Comparison of ENCODE assay signal across 16 cellular contexts in the genomic region with DNA sequence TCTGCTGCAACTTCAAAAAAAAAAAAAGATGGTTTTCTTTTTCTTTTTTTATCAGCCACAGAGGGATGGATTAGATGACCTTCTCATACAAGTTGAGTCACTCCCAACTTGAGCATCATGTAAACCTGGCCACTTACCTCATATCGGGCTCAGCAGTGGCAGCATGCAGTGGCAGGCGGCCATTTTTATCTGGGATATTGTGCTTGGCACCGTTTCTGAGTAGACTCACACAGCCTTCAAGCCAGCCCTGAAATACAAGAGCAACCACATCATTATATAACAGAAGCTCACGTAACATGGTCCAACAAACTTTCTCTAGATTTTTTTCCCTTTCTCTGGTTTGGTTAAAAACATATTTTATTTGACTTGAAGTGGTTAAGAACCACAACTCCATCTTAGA.
DNase-seq lines count a peak whose midpoint lies in the region; ATAC-seq and TF ChIP-seq lines count a peak whose summit lies in the region.
"Had no signal": no experiment of that assay in that cellular context is flagged by ENCODE, and none has a peak within 500 bp of the region (broad histone marks: within the 10 kb centered on the region; RNA-seq: fewer than 3 reads in every experiment).

No MANE protein-coding gene starts in this region.

- H2BK5ac ChIP-seq in IMR-90 (ENCODE audit: low read depth, low read length, poor library complexity, severe bottlenecking) = no peak overlapping the region

- H3K18ac ChIP-seq in IMR-90 (ENCODE audit: low read depth, low read length) = peak overlapping the region; percentile 71

- H3K79me1 ChIP-seq in IMR-90 (ENCODE audit: low read depth in 1 of 2, low read length in 2 of 2) = no peaks in the 10 kb centered on the region; a peak in 2 of 4 replicates

- peak overlapping the region; percentile 66; the same call in 2 of the 3 replicates for H2BK15ac ChIP-seq in IMR-90 (ENCODE audit: low read depth, low read length)

- DNase-seq in IMR-90 (peak; percentile 87), choroid plexus epithelial cell (ENCODE audit: low read depth) (peak; percentile 54), right cardiac atrium (peak; percentile 59 to 84 (median 74)), Ammon's horn (ENCODE audit: low spot score) (no peak), cerebellar nuclear complex (lab: John Stamatoyannopoulos, UW) (no peak), lower lobe of right lung (no peak)
- DNase-seq: activated CD4-positive, alpha-beta T cell treated with anti-CD3 and anti-CD28 coated beads for 1 hour; activated CD8-positive, alpha-beta memory T cell treated with anti-CD3 and anti-CD28 coated beads, Interleukin-2, amount 10 ng/mL, durations not matched to agents 7 days and 5 days; COR-L47; islet precursor cell; midbrain; NCI-H526 treated with DMSO at 0.1 percent for 48 hours had no signal

- in situ Hi-C loops in IMR-90 (cut with MboI; ENCODE audit: low sequenced_read_pairs) = no loop called here

- intact Hi-C loops in IMR-90 (cut with micrococcal nuclease) = no loop called here
- intact Hi-C loops in right cardiac atrium (cut with DNase I) = loop anchor here in 1 of 4 donors (10.0 kb wide), 1 partner anchor 176 kb away; the partner anchor contains the start of gene IL6ST
- intact Hi-C loops in lower lobe of right lung (cut with DNase I) = no loop called here

- H3K79me2 ChIP-seq in ACC112 (ENCODE audit: control insufficient read depth, insufficient read depth, low read length, unreplicated experiment) = no peaks in the 10 kb centered on the region

- peak overlapping the region; percentile 88 for H2AK5ac ChIP-seq in IMR-90 (ENCODE audit: low read depth, low read length)

- TF ChIP-seq RAD21 in IMR-90 (IDR thresholded peaks at IDR 0.05; ENCODE audit: low read length) = no peak

- H3K4me1 ChIP-seq in ACC112 (ENCODE audit: control insufficient read depth, insufficient read depth, low read length, unreplicated experiment) (peaks cover 56% of the 10 kb centered on the region), IMR-90 (ENCODE audit: control insufficient read depth, insufficient read depth, low read length) (peaks cover 24% of the 10 kb centered on the region), right cardiac atrium (ENCODE audit: control insufficient read depth, insufficient read depth, low read length) (peaks cover 11% of the 10 kb centered on the region), lower lobe of right lung (peaks cover 32% of the 10 kb centered on the region)

- H3K27me3 ChIP-seq in ACC112 (ENCODE audit: insufficient read depth, low read length) = no peaks in the 10 kb centered on the region
- H3K27me3 ChIP-seq in IMR-90 (ENCODE audit: control insufficient read depth, insufficient read depth, low read length) = no peaks in the 10 kb centered on the region
- H3K27me3 ChIP-seq in right cardiac atrium (ENCODE audit: control insufficient read depth, insufficient read depth) = no peaks in the 10 kb centered on the region
- H3K27me3 ChIP-seq in lower lobe of right lung (ENCODE audit: low read depth) = no peaks in the 10 kb centered on the region
- H3K27me3 ChIP-seq: neural progenitor cell, SJSA1 had no signal

- H3K9me1 ChIP-seq in IMR-90 (ENCODE audit: insufficient read depth, low read length) = peaks cover 17% of the 10 kb centered on the region

- no peak overlapping the region for H2AK9ac ChIP-seq in IMR-90 (replicated peaks; ENCODE audit: low read depth, low read length, poor library complexity)

- 0 out of 2 replicates have a peak overlapping the region, but pooled peaks have one; percentile 7 for H3K56ac ChIP-seq in IMR-90 (ENCODE audit: extremely low read depth, insufficient read depth, low read length)

- ATAC-seq in IMR-90 (ENCODE audit: low read depth) (no peak), right cardiac atrium (peak; percentile 74 to 83), HG03342 (IDR thresholded peaks at IDR 0.05; ENCODE audit: unreplicated experiment) (no peak), lower lobe of right lung (no peak)
- ATAC-seq: activated CD8-positive, alpha-beta memory T cell treated with anti-CD3 and anti-CD28 coated beads, Interleukin-2, amount 10 ng/mL, durations not matched to agents 7 days and 5 days had no signal

- H4K20me1 ChIP-seq in IMR-90 (ENCODE audit: insufficient read depth, low read length) = no peaks in the 10 kb centered on the region

- H3K36me3 ChIP-seq in ACC112 (ENCODE audit: insufficient read depth, low read length) (no peaks in the 10 kb centered on the region), IMR-90 (ENCODE audit: control insufficient read depth, insufficient read depth, low read length) (no peaks in the 10 kb centered on the region), lower lobe of right lung (no peaks in the 10 kb centered on the region)
- H3K36me3 ChIP-seq: neural progenitor cell, SJSA1 had no signal

- no peak for TF ChIP-seq CTCF in IMR-90 (conservative IDR thresholded peaks at IDR 0.05; ENCODE audit: low read depth, low read length)
- no peak for TF ChIP-seq CTCF in choroid plexus epithelial cell (conservative IDR thresholded peaks at IDR 0.05; ENCODE audit: low read depth, low read length)
- no peak for TF ChIP-seq CTCF in lower lobe of right lung (IDR thresholded peaks at IDR 0.05)

- H3K4ac ChIP-seq in IMR-90 (ENCODE audit: low read depth, low read length) = peak overlapping the region; percentile 83; the same call in 1 of the 2 replicates

- CTCF ChIA-PET in IMR-90 (lab: Yijun Ruan, JAX) = no interaction called here

- H4K8ac ChIP-seq in IMR-90 (ENCODE audit: low read depth in 2 of 2, low read length in 2 of 2) = peak overlapping the region; percentile 11 to 18; a peak in 2 of 4 replicates

- peak overlapping the region; percentile 74 for H2AFZ ChIP-seq in ACC112 (ENCODE audit: low read length, unreplicated experiment)
- no peak overlapping the region for H2AFZ ChIP-seq in IMR-90 (replicated peaks; ENCODE audit: low read length, poor library complexity)
- H2AFZ ChIP-seq: neural progenitor cell had no signal

- H3K9me3 ChIP-seq in IMR-90 (ENCODE audit: control insufficient read depth, insufficient read depth, low read length) = no peaks in the 10 kb centered on the region
- H3K9me3 ChIP-seq in right cardiac atrium (ENCODE audit: control insufficient read depth, low read length) = no peaks in the 10 kb centered on the region
- no peaks in the 10 kb centered on the region for H3K9me3 ChIP-seq in lower lobe of right lung
- H3K9me3 ChIP-seq: SJSA1 had no signal

- no CpG with 5 or more reads among the region's 4 CpGs for WGBS in IMR-90 (ENCODE audit: extremely low coverage in 2 of 2, insufficient read length in 1 of 2), 2 experiments
- 56% methylated on average over 4 of the region's 4 CpGs for WGBS in right cardiac atrium

- no peak overlapping the region for H3K9ac ChIP-seq in IMR-90 (ENCODE audit: low read depth, low read length)
- H3K9ac ChIP-seq: neural progenitor cell had no signal

- H3K23ac ChIP-seq in IMR-90 (ENCODE audit: low read depth, low read length) = no peak overlapping the region

- POLR2A ChIA-PET in IMR-90 (lab: Charles Lee; ENCODE audit: unreplicated experiment) = interaction anchor here (0.5 to 0.7 kb wide), 2 partner anchors 47 to 181 kb away, joined by 3 to 6 read pairs; no protein-coding TSS in a partner anchor

- H4K91ac ChIP-seq in IMR-90 (ENCODE audit: insufficient read depth, low read depth, low read length) = peak overlapping the region; percentile 67

- peak overlapping the region; percentile 75 for H2BK120ac ChIP-seq in IMR-90 (ENCODE audit: low read depth, low read length)

- TF ChIP-seq POLR2A in IMR-90 (IDR thresholded peaks at IDR 0.05; ENCODE audit: low read depth, low read length) = no peak

- peak overlapping the region; percentile 92 for H2BK20ac ChIP-seq in IMR-90 (ENCODE audit: low read depth, low read length)

- H4K5ac ChIP-seq in IMR-90 (ENCODE audit: low read depth, low read length) = no peak overlapping the region

- H3K4me3 ChIP-seq in ACC112 (ENCODE audit: low read depth, low read length) (no peak overlapping the region), IMR-90 (ENCODE audit: insufficient read depth, low read depth, low read length) (no peak overlapping the region), choroid plexus epithelial cell (ENCODE audit: low read depth, low read length) (no peak overlapping the region), right cardiac atrium (ENCODE audit: low read length) (no peak overlapping the region), lower lobe of right lung (no peak overlapping the region)
- H3K4me3 ChIP-seq: neural progenitor cell, SJSA1 had no signal

- H3K4me2 ChIP-seq in IMR-90 (ENCODE audit: low read depth, low read length) = no peak overlapping the region
- H3K4me2 ChIP-seq: neural progenitor cell had no signal

- dilution Hi-C loops in IMR-90 (cut with HindIII; ENCODE audit: low sequenced_read_pairs, unreplicated experiment) = no loop called here

- H3K14ac ChIP-seq in IMR-90 (replicated peaks; ENCODE audit: low read depth, low read length) = peak overlapping the region; percentile 61; the same call in 1 of the 2 replicates

- BruUV-seq in IMR-90 (replicated peaks; lab: Mats Ljungman, UMichigan) = no TSS peak

- H3K27ac ChIP-seq in ACC112 (ENCODE audit: low read depth, low read length) (peak overlapping the region; percentile 66; the same call in 1 of the 2 replicates), IMR-90 (ENCODE audit: insufficient read depth, low read length) (no peak overlapping the region), right cardiac atrium (ENCODE audit: low read length) (no peak overlapping the region), lower lobe of right lung (no peak overlapping the region)
- H3K27ac ChIP-seq: neural progenitor cell had no signal

TF ChIP-seq in IMR-90, 13 proteins besides CTCF, POLR2A, EP300 and RAD21:
- peak; percentile 36; the same call in 1 of the 2 replicates for TF ChIP-seq CEBPB (IDR thresholded peaks at IDR 0.05; ENCODE audit: low read depth, low read length)
- TF ChIP-seq RCOR1 (IDR thresholded peaks at IDR 0.05; ENCODE audit: insufficient replicate concordance, low read length) = no peak

Comparison
In these comparisons a context has a peak if more than half of its experiments do, and no peak if none do; other contexts are left out.
1. ATAC-seq: peak in right cardiac atrium (2 of 2); none in IMR-90 (single experiment), HG03342 (single experiment) and lower lobe of right lung (0 of 2).
2. DNase-seq: peak in IMR-90 (single experiment), choroid plexus epithelial cell (single experiment) and right cardiac atrium (3 of 3); none in Ammon's horn (single experiment), cerebellar nuclear complex (0 of 2) and lower lobe of right lung (single experiment).